8 cellular contexts compared by ENCODE assay signal in genomic region chr1:145960468-145961108, GRCh38. TPM values are rescaled to one million over a fixed set of nuclear protein-coding genes. Genes with fewer than 3 reads are reported as not detected.
DNase-seq lines count a peak whose midpoint lies in the region; ATAC-seq, FAIRE-seq and TF ChIP-seq lines count a peak whose summit lies in the region.

No MANE protein-coding gene starts in this region.

- intact Hi-C loops in A673 (cut with micrococcal nuclease; ENCODE audit: unreplicated experiment): loop anchor here (5.0 kb wide), 1 partner anchor 33 kb away; the partner anchor contains the start of gene RBM8A
- intact Hi-C loops in natural killer cell (cut with micrococcal nuclease): loop anchor here (2.0 to 5.0 kb wide), 4 partner anchors 28 to 113 kb away; partner anchors contain the start of genes NUDT17 and TXNIP
- intact Hi-C loops in upper lobe of right lung (cut with DNase I): no loop called here

- peaks cover 87 to 88% of the 10 kb centered on the region in 2 donors for H3K4me1 Mint-ChIP-seq in natural killer cell

- CTCF ChIA-PET in A673 (lab: Charles Lee): interaction anchor here (0.5 kb wide), 1 partner anchor 47 kb away, joined by 3 read pairs; no protein-coding TSS in a partner anchor

- peaks cover 43% of the 10 kb centered on the region for H3K4me1 ChIP-seq in A673 (ENCODE audit: insufficient read depth, low read length, poor library complexity, severe bottlenecking)
- peaks cover 59% of the 10 kb centered on the region for H3K4me1 ChIP-seq in upper lobe of right lung

- H3K27ac ChIP-seq in A673 (ENCODE audit: low read depth, low read length, poor library complexity, severe bottlenecking) (peak overlapping the region; percentile 70), upper lobe of right lung (peak overlapping the region; percentile 82)

- no peaks in the 10 kb centered on the region for H3K36me3 ChIP-seq in A673 (ENCODE audit: insufficient read depth, low read length, poor library complexity, severe bottlenecking)
- no peaks in the 10 kb centered on the region for H3K36me3 ChIP-seq in upper lobe of right lung

- POLR2A ChIA-PET in A673 (lab: Charles Lee; ENCODE audit: low non-redundant PET): interaction anchor here (0.5 to 0.6 kb wide), 2 partner anchors 43 to 78 kb away, joined by 5 to 15 read pairs; no protein-coding TSS in a partner anchor

- no TSS peak for BruUV-seq in A673 (replicated peaks; lab: Mats Ljungman, UMichigan)

- H3K27me3 Mint-ChIP-seq in natural killer cell (ENCODE audit: low read depth in 2 of 2): no peaks in the 10 kb centered on the region

- ATAC-seq in natural killer cell: peak in 1 of 3 donors; percentile 7
- ATAC-seq in upper lobe of right lung: peak; percentile 42
- ATAC-seq in GM21786 (IDR thresholded peaks at IDR 0.05; ENCODE audit: unreplicated experiment): no peak

- H3K27ac Mint-ChIP-seq in natural killer cell: peak overlapping the region; percentile 65 to 87

- no peaks in the 10 kb centered on the region for H3K9me3 Mint-ChIP-seq in natural killer cell

- peak overlapping the region; percentile 94 for H3K4me3 Mint-ChIP-seq in natural killer cell

- FAIRE-seq in GM18507 (lab: Jason Lieb, UNC): no peak

- TF ChIP-seq CTCF in A673 (conservative IDR thresholded peaks at IDR 0.05; ENCODE audit: low read depth, low read length) (peak; percentile 35), foreskin fibroblast (IDR thresholded peaks at IDR 0.05; ENCODE audit: low read depth, low read length) (no peak), natural killer cell (IDR thresholded peaks at IDR 0.05) (no peak), upper lobe of right lung (IDR thresholded peaks at IDR 0.05) (peak; percentile 31)

- H3K27me3 ChIP-seq in A673 (replicated peaks; ENCODE audit: insufficient read depth, low read depth, low read length, poor library complexity) (no peaks in the 10 kb centered on the region), upper lobe of right lung (no peaks in the 10 kb centered on the region)

- DNase-seq in A673 (ENCODE audit: low spot score): peak; percentile 82
- peak; percentile 30 for DNase-seq in GM18507 (ENCODE audit: extremely low spot score, insufficient read length, low read depth)
- DNase-seq in NCI-H82 (lab: John Stamatoyannopoulos, UW): peak; percentile 95
- peak; percentile 85 for DNase-seq in activated effector memory CD4-positive, alpha-beta T cell treated with anti-CD3 and anti-CD28 coated beads, Interleukin-2, amount 50 U/mL, for 16 hours
- DNase-seq in foreskin fibroblast: peak; percentile 57 to 85
- peak; percentile 47 for DNase-seq in natural killer cell
- peak; percentile 88 for DNase-seq in upper lobe of right lung

- no peaks in the 10 kb centered on the region for H3K9me3 ChIP-seq in A673 (ENCODE audit: low read depth, low read length, poor library complexity, severe bottlenecking)
- no peaks in the 10 kb centered on the region for H3K9me3 ChIP-seq in upper lobe of right lung

- no peaks in the 10 kb centered on the region for H3K36me3 Mint-ChIP-seq in natural killer cell

- peak overlapping the region; percentile 71 for H3K4me3 ChIP-seq in A673 (ENCODE audit: low read depth, low read length, poor library complexity, severe bottlenecking)
- H3K4me3 ChIP-seq in foreskin fibroblast (ENCODE audit: low read depth in 1 of 2, low read length in 2 of 2): peak overlapping the region; percentile 63 to 73
- H3K4me3 ChIP-seq in upper lobe of right lung: peak overlapping the region; percentile 73

RNA-seq across cellular contexts. Expression of gene LIX1L, which starts 2.8 kb away (rescaled TPM):
- total RNA-seq in A673 (2021) (39.6 and 40.1 TPM in 2 replicates), natural killer cell (10 to 100 TPM; 33.4 to 41.3 (median 38.2) TPM), upper lobe of right lung (32.8 TPM)

RNA-seq across cellular contexts. Expression of gene ANKRD34A, which starts 3.8 kb away (rescaled TPM):
- 1.6 and 2.2 TPM in 2 replicates for total RNA-seq in A673 (2021)
- total RNA-seq in natural killer cell: 1 to 10 TPM; 1.4 to 1.9 (median 1.4) TPM
- total RNA-seq in upper lobe of right lung: 0.69 TPM

RNA-seq across cellular contexts. Expression of gene POLR3GL, which starts 3.9 kb away (rescaled TPM):
- total RNA-seq in A673 (2021) (8.5 and 11.6 TPM in 2 replicates), natural killer cell (10 to 100 TPM; 34.9 to 37.5 (median 37.4) TPM), upper lobe of right lung (21.4 TPM)

RNA-seq across cellular contexts. Expression of gene RBM8A, which starts 33.3 kb away (rescaled TPM):
- total RNA-seq in A673 (2021) (255 and 276 TPM in 2 replicates), natural killer cell (100 to 1,000 TPM; 172 to 204 (median 200) TPM), upper lobe of right lung (102 TPM)

RNA-seq across cellular contexts. Expression of gene TXNIP, which starts 35.8 kb away (rescaled TPM):
- total RNA-seq in A673 (2021) (27.3 and 36.4 TPM in 2 replicates), natural killer cell (1,000 to 10,000 TPM in 2 of 3 donors, 100 to 1,000 TPM in 1; 984 to 1,724 (median 1,422) TPM), upper lobe of right lung (945 TPM)

Comparison
In these comparisons a context has a peak if more than half of its experiments do, and no peak if none do; other contexts are left out.
1. DNase-seq: peak in every context shown above with its lines; median percentile 95 in NCI-H82; 88 in upper lobe of right lung; 85 in activated effector memory CD4-positive, alpha-beta T cell treated with anti-CD3 and anti-CD28 coated beads, Interleukin-2, amount 50 U/mL, for 16 hours; 82 in A673; 71 in foreskin fibroblast; 47 in natural killer cell; 30 in GM18507.
2. CTCF ChIP-seq: peak in A673 (single experiment) and upper lobe of right lung (single experiment); none in foreskin fibroblast (single experiment) and natural killer cell (single experiment).
3. Peak in every context shown above with its lines, with median percentiles within 50 percentile points of each other: H3K4me3 ChIP-seq.